In genomic region chr2:237922641-237923361, GRCh38 we compare ENCODE assay signal across 8 cellular contexts. TPM values are rescaled to one million over a fixed set of nuclear protein-coding genes. Genes with fewer than 3 reads are reported as not detected.
DNase-seq lines count a peak whose midpoint lies in the region; ATAC-seq, FAIRE-seq and TF ChIP-seq lines count a peak whose summit lies in the region.

No MANE protein-coding gene starts in this region.

- peaks cover 3% of the 10 kb centered on the region; the same call in 1 of the 2 replicates for H3K9me3 ChIP-seq in BLaER1
- H3K9me3 ChIP-seq in Karpas-422 (ENCODE audit: low read length), result no peaks in the 10 kb centered on the region

- peaks cover 27% of the 10 kb centered on the region for H3K4me1 Mint-ChIP-seq in osteocyte (ENCODE audit: unreplicated experiment)

- ATAC-seq in GM18520 (IDR thresholded peaks at IDR 0.05; ENCODE audit: unreplicated experiment), result no peak
- no peak for ATAC-seq in GM18519 (IDR thresholded peaks at IDR 0.05; ENCODE audit: low FRiP score, unreplicated experiment)

- no peak for TF ChIP-seq CTCF in bronchial epithelial cell (IDR thresholded peaks at IDR 0.05; ENCODE audit: insufficient read depth, low read length, severe bottlenecking)
- no peak for TF ChIP-seq CTCF in osteocyte (IDR thresholded peaks at IDR 0.05)

- FAIRE-seq in bronchial epithelial cell (lab: Jason Lieb, UNC), result peak; percentile 43

- no peak overlapping the region for H3K4me3 Mint-ChIP-seq in osteocyte (ENCODE audit: unreplicated experiment)

- no peak overlapping the region for H3K4me3 ChIP-seq in BLaER1
- no peak overlapping the region for H3K4me3 ChIP-seq in bronchial epithelial cell (ENCODE audit: low read depth, low read length)
- H3K4me3 ChIP-seq in Karpas-422 (ENCODE audit: low read length), result no peak overlapping the region

- H4K20me1 ChIP-seq in BLaER1, result no peaks in the 10 kb centered on the region
- H4K20me1 ChIP-seq in Karpas-422 (ENCODE audit: insufficient read depth, low read depth, low read length), result no peaks in the 10 kb centered on the region

- peak overlapping the region; percentile 57 for H3K27ac Mint-ChIP-seq in osteocyte (ENCODE audit: unreplicated experiment)

- H3K36me3 ChIP-seq in BLaER1, result no peaks in the 10 kb centered on the region
- no peaks in the 10 kb centered on the region for H3K36me3 ChIP-seq in bronchial epithelial cell (ENCODE audit: control insufficient read depth, insufficient read depth, low read length)
- H3K36me3 ChIP-seq in Karpas-422 (ENCODE audit: insufficient read depth, low read length), result no peaks in the 10 kb centered on the region

- H3K27ac ChIP-seq in BLaER1 (peak overlapping the region; percentile 57), Karpas-422 (ENCODE audit: low read length) (no peak overlapping the region)

- H3K27me3 ChIP-seq in BLaER1 (no peaks in the 10 kb centered on the region), bronchial epithelial cell (ENCODE audit: control insufficient read depth, insufficient read depth, low read length) (no peaks in the 10 kb centered on the region), Karpas-422 (ENCODE audit: low read length) (no peaks in the 10 kb centered on the region)

- H3K4me2 ChIP-seq in BLaER1 (peak overlapping the region; percentile 89), Karpas-422 (ENCODE audit: low read depth, low read length, poor library complexity, severe bottlenecking) (no peak overlapping the region)

- no peaks in the 10 kb centered on the region for H3K9me2 ChIP-seq in Karpas-422 (replicated peaks; ENCODE audit: insufficient read depth, low read length)

- H3K4me1 ChIP-seq in BLaER1, result peaks cover 43% of the 10 kb centered on the region
- peaks cover 4% of the 10 kb centered on the region for H3K4me1 ChIP-seq in Karpas-422 (ENCODE audit: low read length)

- H3K27me3 Mint-ChIP-seq in osteocyte (ENCODE audit: unreplicated experiment), result no peaks in the 10 kb centered on the region

- peak; percentile 49 for DNase-seq in M059J (ENCODE audit: low read depth)
- DNase-seq in bronchial epithelial cell (ENCODE audit: low read depth), result peak; percentile 80
- no peak for DNase-seq in osteocyte (ENCODE audit: extremely low spot score, unreplicated experiment)
- no peak for DNase-seq in AG08395 (ENCODE audit: low spot score)
- DNase-seq in Karpas-422, result no peak

- no peaks in the 10 kb centered on the region for H3K9me3 Mint-ChIP-seq in osteocyte (ENCODE audit: unreplicated experiment)

- H3K36me3 Mint-ChIP-seq in osteocyte (ENCODE audit: unreplicated experiment), result no peaks in the 10 kb centered on the region

- no peak overlapping the region for H2AFZ ChIP-seq in Karpas-422 (ENCODE audit: low read length)

- H3K79me2 ChIP-seq in Karpas-422 (ENCODE audit: low read length), result no peaks in the 10 kb centered on the region

- H3K9ac ChIP-seq in BLaER1 (peak overlapping the region; percentile 51; the same call in 1 of the 2 replicates), Karpas-422 (ENCODE audit: low read length) (no peak overlapping the region; the same call in 1 of the 2 replicates)

RNA-seq across cellular contexts. Expression of gene UBE2F, which starts 44.0 kb away (rescaled TPM):
- total RNA-seq in M059J (2014; rRNA removed; shearing (Covaris generic)), result 86.9 and 99.0 TPM in 2 replicates
- total RNA-seq in bronchial epithelial cell (64.0 and 74.4 TPM in 2 replicates), osteocyte (54.3 and 56.5 TPM in 2 replicates)
- total RNA-seq in Karpas-422 (2014; rRNA removed; shearing (Covaris generic); ENCODE audit: low replicate concordance), result 52.2 and 63.3 TPM in 2 replicates

Comparison
In these comparisons a context has a peak if more than half of its experiments do, and no peak if none do; other contexts are left out.
1. DNase-seq: peak in M059J (single experiment) and bronchial epithelial cell (single experiment); none in osteocyte (single experiment), AG08395 (single experiment) and Karpas-422 (single experiment).